In the genomic region with DNA sequence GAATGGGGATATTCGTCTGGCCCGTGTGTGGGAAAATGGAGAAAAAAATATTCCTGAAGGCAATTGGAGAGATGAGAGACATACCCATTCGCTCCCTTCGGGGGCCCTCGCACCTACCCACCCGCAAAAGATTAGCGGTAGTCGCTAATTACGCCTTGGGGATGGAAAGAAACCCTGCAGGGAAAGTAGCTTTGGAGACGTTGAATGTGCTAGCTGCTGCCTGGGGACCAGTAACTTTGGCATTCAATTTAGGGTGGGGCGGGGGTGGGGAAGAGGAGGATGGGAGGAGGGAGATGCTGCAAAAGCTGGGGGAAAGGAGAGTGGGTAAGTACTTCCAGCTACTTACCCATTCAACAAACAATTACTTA, we compare ENCODE assay signal across 9 cellular contexts. TPM values are rescaled to one million over a fixed set of nuclear protein-coding genes. Genes with fewer than 3 reads are reported as not detected.
DNase-seq lines count a peak whose midpoint lies in the region; ATAC-seq and TF ChIP-seq lines count a peak whose summit lies in the region.
"Had no signal": no experiment of that assay in that cellular context is flagged by ENCODE, and none has a peak within 500 bp of the region (broad histone marks: within the 10 kb centered on the region; RNA-seq: fewer than 3 reads in every experiment).

No MANE protein-coding gene starts in this region.

- no peak overlapping the region for H3K4ac ChIP-seq in trophoblast cell (ENCODE audit: low read depth, low read length)

- no peaks in the 10 kb centered on the region for H3K27me3 ChIP-seq in Caco-2 (replicated peaks; ENCODE audit: control insufficient read depth, insufficient read depth, low read length)
- no peaks in the 10 kb centered on the region for H3K27me3 ChIP-seq in HUES6 (ENCODE audit: control insufficient read depth, insufficient read depth, low read length)
- H3K27me3 ChIP-seq in endocrine pancreas (ENCODE audit: control insufficient read depth, insufficient read depth, low read length) = no peaks in the 10 kb centered on the region
- no peaks in the 10 kb centered on the region for H3K27me3 ChIP-seq in trophoblast cell (ENCODE audit: insufficient read depth, low read length)

- no TSS peak for BruUV-seq in Caco-2 (replicated peaks; lab: Mats Ljungman, UMichigan)

- H3K18ac ChIP-seq in trophoblast cell (ENCODE audit: low read length) = no peak overlapping the region

- no peak for DNase-seq in Caco-2
- no peak for DNase-seq in trophoblast cell
- no peak for DNase-seq in amniotic stem cell (lab: John Stamatoyannopoulos, UW)
- DNase-seq in NCI-H446 (lab: John Stamatoyannopoulos, UW) = no peak
- DNase-seq in NCI-H2227 (lab: John Stamatoyannopoulos, UW; ENCODE audit: unreplicated experiment) = no peak

- no peak for TF ChIP-seq CTCF in Caco-2 (IDR thresholded peaks at IDR 0.05; ENCODE audit: insufficient read depth in 1 of 2, low read depth in 1 of 2, low read length in 1 of 2, severe bottlenecking in 1 of 2, unreplicated experiment in 1 of 2)

- no peak overlapping the region for H2BK5ac ChIP-seq in trophoblast cell (ENCODE audit: low read depth, low read length, poor library complexity)

- ATAC-seq in GM21526 (IDR thresholded peaks at IDR 0.05; ENCODE audit: low FRiP score, unreplicated experiment) = peak; percentile 27

- intact Hi-C loops in Caco-2 (cut with micrococcal nuclease; ENCODE audit: unreplicated experiment) = loop anchor here (1.0 to 5.0 kb wide), 3 partner anchors 58 to 221 kb away; partner anchors contain the start of gene ZC3H12B

- H3K4me1 ChIP-seq in Caco-2 = no peaks in the 10 kb centered on the region
- H3K4me1 ChIP-seq in HUES6 (ENCODE audit: control insufficient read depth, insufficient read depth, low read length) = 0 out of 2 replicates have a peak, but pooled peaks cover 3% of the 10 kb centered on the region
- no peaks in the 10 kb centered on the region for H3K4me1 ChIP-seq in endocrine pancreas (ENCODE audit: control insufficient read depth, insufficient read depth, low read length)
- H3K4me1 ChIP-seq in trophoblast cell (ENCODE audit: control insufficient read depth in 1 of 2, insufficient read depth in 2 of 2, low read length in 2 of 2) = peaks cover 0 to 2% of the 10 kb centered on the region in 2 experiments

- no peak overlapping the region for H3K14ac ChIP-seq in trophoblast cell (ENCODE audit: low read length)

- H4K8ac ChIP-seq in trophoblast cell (ENCODE audit: low read depth, low read length) = peak overlapping the region; percentile 38

- peak overlapping the region; percentile 76 for H3K4me2 ChIP-seq in trophoblast cell (ENCODE audit: low read length)

- no peaks in the 10 kb centered on the region for H3K36me3 Mint-ChIP-seq in Caco-2 (ENCODE audit: insufficient read depth, unreplicated experiment)

- H3K4me3 Mint-ChIP-seq in Caco-2 (ENCODE audit: unreplicated experiment) = peak overlapping the region; percentile 90

- no peak overlapping the region for H2AK5ac ChIP-seq in trophoblast cell (ENCODE audit: low read length)

- H3K27ac ChIP-seq in HUES6 (ENCODE audit: low read depth, low read length) (no peak overlapping the region), trophoblast cell (ENCODE audit: low read depth, low read length) (no peak overlapping the region)

- H3K79me1 ChIP-seq in trophoblast cell (ENCODE audit: low read length) = peaks cover 2% of the 10 kb centered on the region

- peaks cover 3% of the 10 kb centered on the region for H3K9me3 Mint-ChIP-seq in Caco-2 (ENCODE audit: unreplicated experiment)

- POLR2A ChIA-PET in Caco-2 (lab: Charles Lee) = interaction anchor here (0.6 kb wide), 1 partner anchor 58 kb away, joined by 4 read pairs; the partner anchor contains the start of gene ZC3H12B

- H3K9me3 ChIP-seq in Caco-2 = no peaks in the 10 kb centered on the region
- H3K9me3 ChIP-seq in HUES6 (ENCODE audit: control insufficient read depth, insufficient read depth, low read depth, low read length) = peaks cover 35% of the 10 kb centered on the region
- H3K9me3 ChIP-seq in endocrine pancreas (ENCODE audit: control insufficient read depth, low read length) = no peaks in the 10 kb centered on the region
- no peaks in the 10 kb centered on the region for H3K9me3 ChIP-seq in trophoblast cell (ENCODE audit: insufficient read depth, low read depth, low read length)

- H3K4me3 ChIP-seq in Caco-2 (ENCODE audit: low read depth, low read length) = peak overlapping the region; percentile 67
- H3K4me3 ChIP-seq in HUES6 (ENCODE audit: low read depth, low read length) = peak overlapping the region; percentile 96
- H3K4me3 ChIP-seq in endocrine pancreas (ENCODE audit: control insufficient read depth, insufficient read depth, low read length) = peak overlapping the region; percentile 71
- peak overlapping the region; percentile 64 for H3K4me3 ChIP-seq in trophoblast cell (ENCODE audit: low read depth, low read length)

- no peaks in the 10 kb centered on the region for H3K27me3 Mint-ChIP-seq in Caco-2 (ENCODE audit: insufficient read depth, unreplicated experiment)

- no CpG with 5 or more reads among the region's 11 CpGs for WGBS in trophoblast cell (ENCODE audit: extremely low coverage, insufficient coverage, insufficient read length)

- CTCF ChIA-PET in Caco-2 (lab: Charles Lee) = no interaction called here

- no peaks in the 10 kb centered on the region for H3K4me1 Mint-ChIP-seq in Caco-2 (ENCODE audit: low read depth, unreplicated experiment)

- no peak overlapping the region for H3K23ac ChIP-seq in trophoblast cell (ENCODE audit: low read length)

- H3K79me2 ChIP-seq in trophoblast cell (ENCODE audit: control insufficient read depth, insufficient read depth, low read length, poor library complexity) = no peaks in the 10 kb centered on the region

- H2AFZ ChIP-seq in trophoblast cell (ENCODE audit: insufficient read depth, low read length, poor library complexity) = peak overlapping the region; percentile 28

- no peaks in the 10 kb centered on the region for H3K36me3 ChIP-seq in Caco-2 (ENCODE audit: control insufficient read depth, insufficient read depth, low read length)
- peaks cover 6% of the 10 kb centered on the region; the same call in 1 of the 2 replicates for H3K36me3 ChIP-seq in HUES6 (ENCODE audit: control insufficient read depth, insufficient read depth, low read length)
- H3K36me3 ChIP-seq in endocrine pancreas (ENCODE audit: control insufficient read depth, insufficient read depth, low read length) = no peaks in the 10 kb centered on the region
- H3K36me3 ChIP-seq in trophoblast cell (ENCODE audit: control insufficient read depth in 1 of 2, insufficient read depth in 2 of 2, low read length in 2 of 2) = no peaks in the 10 kb centered on the region

- H4K12ac ChIP-seq in trophoblast cell (ENCODE audit: low read depth, low read length) = no peak overlapping the region

- no peak overlapping the region for H2BK120ac ChIP-seq in trophoblast cell (ENCODE audit: insufficient read depth, low read length, poor library complexity)

- H3K9ac ChIP-seq in HUES6 (ENCODE audit: low read length) (no peak overlapping the region), endocrine pancreas (ENCODE audit: control insufficient read depth, insufficient read depth, low read length) (no peak overlapping the region), trophoblast cell (ENCODE audit: low read length) (no peak overlapping the region)

- H2BK12ac ChIP-seq in trophoblast cell (ENCODE audit: low read length) = no peak overlapping the region

- no peak overlapping the region for H3K27ac Mint-ChIP-seq in Caco-2 (ENCODE audit: unreplicated experiment)

- H4K91ac ChIP-seq in trophoblast cell (ENCODE audit: low read depth, low read length) = no peak overlapping the region

RNA-seq across cellular contexts. Expression of gene ZC4H2, which starts 0.4 kb away (rescaled TPM):
- 7.3 and 7.6 TPM in 2 replicates for total RNA-seq in Caco-2 (2022)
- 9.2 and 10.2 TPM in 2 replicates for polyA plus RNA-seq in trophoblast cell (2013)

RNA-seq across cellular contexts. Expression of gene ZC3H12B, which starts 58.0 kb away (rescaled TPM):
- 2.8 and 3.2 TPM in 2 replicates for total RNA-seq in Caco-2 (2022)
- polyA plus RNA-seq in trophoblast cell (2013) = 0.70 and 0.71 TPM in 2 replicates
- total RNA-seq: M059J had no signal
